ENCODE assay signal across 9 cellular contexts in the genomic region with DNA sequence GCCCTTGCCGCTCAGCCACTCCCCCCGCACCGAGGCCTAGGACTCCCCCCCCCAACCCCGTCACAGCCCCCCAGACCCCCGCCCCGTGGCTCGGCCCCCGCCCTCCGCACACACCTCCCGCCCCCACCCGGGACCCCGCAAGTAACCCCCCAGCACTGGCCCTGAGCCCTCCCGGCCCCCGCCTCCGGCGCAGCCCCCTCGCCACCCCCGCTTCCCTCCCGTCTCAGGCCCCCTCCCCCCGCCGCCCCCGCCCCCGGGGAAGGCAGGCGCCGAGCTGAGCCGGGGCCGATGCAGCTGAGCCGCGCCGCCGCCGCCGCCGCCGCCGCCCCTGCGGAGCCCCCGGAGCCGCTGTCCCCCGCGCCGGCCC. TPM values are rescaled to one million over a fixed set of nuclear protein-coding genes. Genes with fewer than 3 reads are reported as not detected.
DNase-seq lines count a peak whose midpoint lies in the region; ATAC-seq, FAIRE-seq and TF ChIP-seq lines count a peak whose summit lies in the region.
"Had no signal": no experiment of that assay in that cellular context is flagged by ENCODE, and none has a peak within 500 bp of the region (broad histone marks: within the 10 kb centered on the region; RNA-seq: fewer than 3 reads in every experiment).

No MANE protein-coding gene starts in this region.

- no peak overlapping the region for H3K27ac ChIP-seq in hepatocyte
- H3K27ac ChIP-seq in small intestine (ENCODE audit: low read depth in 1 of 2, low read length in 1 of 2) = no peak overlapping the region

- no peak for FAIRE-seq in small intestine (lab: Jason Lieb, UNC)

- H3K36me3 ChIP-seq in hepatocyte (replicated peaks; ENCODE audit: insufficient read depth, low read depth) = no peaks in the 10 kb centered on the region
- no peaks in the 10 kb centered on the region for H3K36me3 ChIP-seq in small intestine (ENCODE audit: control insufficient read depth in 2 of 2, insufficient read depth in 2 of 2, low read length in 2 of 2)

- 0% methylated on average over 14 of the region's 42 CpGs for WGBS in hepatocyte (ENCODE audit: low lambda C conversion rate, missing lambda C conversion rate)
- WGBS in small intestine, 3 donors = 0 to 6% (median 2%) methylated on average over 4 to 39 of the region's 42 CpGs

- H4K20me1 ChIP-seq in hepatocyte (ENCODE audit: insufficient read depth, poor library complexity, severe bottlenecking) = no peaks in the 10 kb centered on the region

- no peak overlapping the region for H2AFZ ChIP-seq in hepatocyte

- no peaks in the 10 kb centered on the region for H3K9me2 ChIP-seq in hepatocyte (replicated peaks; ENCODE audit: insufficient read depth)

- TF ChIP-seq CTCF in hepatocyte (IDR thresholded peaks at IDR 0.05; ENCODE audit: poor library complexity) = no peak

- H3K9me3 ChIP-seq in hepatocyte (ENCODE audit: low read depth) = no peaks in the 10 kb centered on the region
- H3K9me3 ChIP-seq in small intestine (ENCODE audit: control insufficient read depth, low read depth) = no peaks in the 10 kb centered on the region

- DNase-seq in DMS 273 (lab: John Stamatoyannopoulos, UW; ENCODE audit: unreplicated experiment) (peak; percentile 24), DMS 273 treated with DMSO at 0.1 percent for 48 hours (lab: John Stamatoyannopoulos, UW) (no peak), NCI-H69 (lab: John Stamatoyannopoulos, UW) (peak; percentile 42), hepatocyte (ENCODE audit: low spot score) (peak; percentile 31), small intestine (no peak), NCI-H2081 (lab: John Stamatoyannopoulos, UW) (no peak), G401 (ENCODE audit: low spot score) (no peak)
- DNase-seq: activated CD8-positive, alpha-beta memory T cell treated with anti-CD3 and anti-CD28 coated beads, Interleukin-2, amount 50 U/mL, for 48 hours had no signal

- H3K4me3 ChIP-seq in hepatocyte (no peak overlapping the region), small intestine (ENCODE audit: low read depth in 1 of 2, low read length in 2 of 2) (peak overlapping the region; percentile 2 to 51)

- H3K4me1 ChIP-seq in hepatocyte (ENCODE audit: insufficient read depth) = no peaks in the 10 kb centered on the region
- H3K4me1 ChIP-seq in small intestine (ENCODE audit: control insufficient read depth in 2 of 2, insufficient read depth in 1 of 2, low read depth in 1 of 2, low read length in 1 of 2) = no peaks in the 10 kb centered on the region

- peak overlapping the region; percentile 92 for H3K4me2 ChIP-seq in hepatocyte

- in situ Hi-C loops in G401 (cut with HindIII; ENCODE audit: low sequenced_read_pairs) = no loop called here

- no peaks in the 10 kb centered on the region for H3K79me2 ChIP-seq in hepatocyte

- H3K27me3 ChIP-seq in hepatocyte (peaks cover 10% of the 10 kb centered on the region), small intestine (ENCODE audit: control insufficient read depth in 2 of 2, insufficient read depth in 2 of 2, low read length in 2 of 2) (peaks cover 11 to 27% of the 10 kb centered on the region in 2 donors)

- no peak for ATAC-seq in HG03457 (IDR thresholded peaks at IDR 0.05; ENCODE audit: unreplicated experiment)

RNA-seq across cellular contexts. Expression of a gene that starts 1.5 kb away (rescaled TPM):
- total RNA-seq in hepatocyte = 2.4 and 2.9 TPM in 2 replicates
- polyA plus RNA-seq in hepatocyte (1.9 and 2.6 TPM in 2 replicates), small intestine (10 to 100 TPM in 1 of 3 donors, under 1 TPM in 2; 0.27 to 10.0 (median 0.45) TPM)
- total RNA-seq in G401 (2014; rRNA removed; shearing (Covaris generic)) = 3.6 and 5.0 TPM in 2 replicates

RNA-seq across cellular contexts. Expression of a gene that starts 46.2 kb away (rescaled TPM):
- total RNA-seq in hepatocyte = 26.2 and 31.3 TPM in 2 replicates
- polyA plus RNA-seq in hepatocyte = 20.6 and 29.2 TPM in 2 replicates
- polyA plus RNA-seq in small intestine = 10 to 100 TPM; 28.2 to 85.9 (median 79.8) TPM
- 19.4 and 24.1 TPM in 2 replicates for total RNA-seq in G401 (2014; rRNA removed; shearing (Covaris generic))

Comparison
In these comparisons a context has a peak if more than half of its experiments do, and no peak if none do; other contexts are left out.
1. DNase-seq: peak in DMS 273 (single experiment), NCI-H69 (single experiment) and hepatocyte (single experiment); none in DMS 273 treated with DMSO at 0.1 percent for 48 hours (single experiment), small intestine (single experiment), NCI-H2081 (0 of 2) and G401 (single experiment).